Comparison of ENCODE assay signal across 14 cellular contexts in genomic region chr12:96073346-96074336, GRCh38. TPM values are rescaled to one million over a fixed set of nuclear protein-coding genes. Genes with fewer than 3 reads are reported as not detected.
A peak's percentile ranks its signal among the peaks of the same experiment; 100 is the strongest.
DNase-seq lines count a peak whose midpoint lies in the region; ATAC-seq and TF ChIP-seq lines count a peak whose summit lies in the region.
"Had no signal": no experiment of that assay in that cellular context is flagged by ENCODE, and none has a peak within 500 bp of the region (broad histone marks: within the 10 kb centered on the region; RNA-seq: fewer than 3 reads in every experiment).

No MANE protein-coding gene starts in this region.

- H3K4me1 Mint-ChIP-seq in activated naive CD4-positive, alpha-beta T cell treated with anti-CD3 and anti-CD28 coated beads for 36 hours (ENCODE audit: low read depth): peaks cover 20% of the 10 kb centered on the region
- H3K4me1 Mint-ChIP-seq in endothelial cell (ENCODE audit: unreplicated experiment): peaks cover 43% of the 10 kb centered on the region
- H3K4me1 Mint-ChIP-seq in stimulated activated naive CD8-positive, alpha-beta T cell treated with anti-CD3 and anti-CD28 coated beads, Interleukin-15, amount 100 ng/mL, for 72 hours: peaks cover 30% of the 10 kb centered on the region

- no peak overlapping the region for H3K27ac Mint-ChIP-seq in activated naive CD4-positive, alpha-beta T cell treated with anti-CD3 and anti-CD28 coated beads, Interleukin-2, amount 50 U/mL, for 72 hours
- H3K27ac Mint-ChIP-seq in activated naive CD4-positive, alpha-beta T cell treated with anti-CD3 and anti-CD28 coated beads for 36 hours: no peak overlapping the region
- H3K27ac Mint-ChIP-seq in endothelial cell (ENCODE audit: unreplicated experiment): peak overlapping the region; percentile 3
- H3K27ac Mint-ChIP-seq in stimulated activated naive CD8-positive, alpha-beta T cell treated with anti-CD3 and anti-CD28 coated beads, Interleukin-15, amount 100 ng/mL, for 72 hours: no peak overlapping the region
- H3K27ac Mint-ChIP-seq: dendritic cell treated with granulocyte-macrophage colony-stimulating factor and Interleukin-4, amounts not matched to agents 40 ng/mL and 50 ng/mL, for 4 days had no signal

- H3K4me3 Mint-ChIP-seq in activated naive CD4-positive, alpha-beta T cell treated with anti-CD3 and anti-CD28 coated beads for 36 hours: no peak overlapping the region
- no peak overlapping the region for H3K4me3 Mint-ChIP-seq in endothelial cell (ENCODE audit: unreplicated experiment)
- H3K4me3 Mint-ChIP-seq in stimulated activated naive CD8-positive, alpha-beta T cell treated with anti-CD3 and anti-CD28 coated beads, Interleukin-15, amount 100 ng/mL, for 72 hours: no peak overlapping the region
- H3K4me3 Mint-ChIP-seq: dendritic cell treated with granulocyte-macrophage colony-stimulating factor and Interleukin-4, amounts not matched to agents 40 ng/mL and 50 ng/mL, for 4 days; neural crest cell had no signal

- TF ChIP-seq CTCF in endothelial cell (IDR thresholded peaks at IDR 0.05; ENCODE audit: unreplicated experiment): no peak

- peak; percentile 14 to 77 for ATAC-seq in activated naive CD4-positive, alpha-beta T cell treated with anti-CD3 and anti-CD28 coated beads, Interleukin-2, amount 50 U/mL, for 72 hours
- peak; percentile 58 for ATAC-seq in stimulated activated naive CD8-positive, alpha-beta T cell treated with anti-CD3 and anti-CD28 coated beads, Interleukin-15, amount 100 ng/mL, for 72 hours
- ATAC-seq: left lobe of liver had no signal

- CTCF ChIA-PET in activated naive CD4-positive, alpha-beta T cell treated with anti-CD3 and anti-CD28 coated beads for 36 hours (lab: Charles Lee): interaction anchor here (0.7 to 1.3 kb wide), 6 partner anchors 16 to 328 kb away, joined by 3 to 5 read pairs (median 3); no protein-coding TSS in a partner anchor

- no peak for DNase-seq in activated naive CD4-positive, alpha-beta T cell treated with anti-CD3 and anti-CD28 coated beads, Interleukin-2, amount 50 U/mL, for 72 hours (ENCODE audit: low spot score in 2 of 2)
- DNase-seq in activated naive CD4-positive, alpha-beta T cell treated with anti-CD3 and anti-CD28 coated beads for 36 hours: no peak
- DNase-seq in NCI-H524 treated with DMSO at 0.1 percent for 48 hours (lab: John Stamatoyannopoulos, UW): peak; percentile 12
- DNase-seq in endothelial cell (ENCODE audit: low spot score): no peak
- no peak for DNase-seq in stimulated activated naive CD8-positive, alpha-beta T cell treated with anti-CD3 and anti-CD28 coated beads, Interleukin-15, amount 100 ng/mL, for 72 hours
- DNase-seq in NCI-H2227 (lab: John Stamatoyannopoulos, UW; ENCODE audit: unreplicated experiment): no peak
- no peak for DNase-seq in activated CD4-positive, alpha-beta T cell treated with anti-CD3 and anti-CD28 coated beads for 4 hours
- DNase-seq in H7: no peak
- DNase-seq: BE2C, MM.1S, Peyer's patch had no signal

- H3K36me3 ChIP-seq in H7 (replicated peaks; ENCODE audit: control insufficient read depth, insufficient read depth, low read length): no peaks in the 10 kb centered on the region
- H3K36me3 ChIP-seq: BE2C, Peyer's patch had no signal

- no peaks in the 10 kb centered on the region for H3K27me3 ChIP-seq in H7 (ENCODE audit: control insufficient read depth, insufficient read depth, low read length)
- H3K27me3 ChIP-seq: BE2C, Peyer's patch had no signal

- intact Hi-C loops in activated naive CD4-positive, alpha-beta T cell treated with anti-CD3 and anti-CD28 coated beads for 36 hours (cut with micrococcal nuclease): no loop called here

- no peaks in the 10 kb centered on the region for H3K9me3 Mint-ChIP-seq in activated naive CD4-positive, alpha-beta T cell treated with anti-CD3 and anti-CD28 coated beads, Interleukin-2, amount 50 U/mL, for 72 hours
- no peaks in the 10 kb centered on the region for H3K9me3 Mint-ChIP-seq in activated naive CD4-positive, alpha-beta T cell treated with anti-CD3 and anti-CD28 coated beads for 36 hours
- H3K9me3 Mint-ChIP-seq in endothelial cell (ENCODE audit: unreplicated experiment): no peaks in the 10 kb centered on the region
- H3K9me3 Mint-ChIP-seq in stimulated activated naive CD8-positive, alpha-beta T cell treated with anti-CD3 and anti-CD28 coated beads, Interleukin-15, amount 100 ng/mL, for 72 hours: no peaks in the 10 kb centered on the region
- H3K9me3 Mint-ChIP-seq: dendritic cell treated with granulocyte-macrophage colony-stimulating factor and Interleukin-4, amounts not matched to agents 40 ng/mL and 50 ng/mL, for 4 days; neural crest cell had no signal

- H3K4me3 ChIP-seq in H7 (ENCODE audit: insufficient read depth, low read depth, low read length): no peak overlapping the region
- H3K4me3 ChIP-seq: Peyer's patch had no signal

- no peaks in the 10 kb centered on the region for H3K27me3 Mint-ChIP-seq in activated naive CD4-positive, alpha-beta T cell treated with anti-CD3 and anti-CD28 coated beads for 36 hours (ENCODE audit: low read depth)
- H3K27me3 Mint-ChIP-seq in endothelial cell (ENCODE audit: unreplicated experiment): peaks cover 7% of the 10 kb centered on the region
- peaks cover 8% of the 10 kb centered on the region for H3K27me3 Mint-ChIP-seq in stimulated activated naive CD8-positive, alpha-beta T cell treated with anti-CD3 and anti-CD28 coated beads, Interleukin-15, amount 100 ng/mL, for 72 hours

- no peaks in the 10 kb centered on the region for H3K36me3 Mint-ChIP-seq in activated naive CD4-positive, alpha-beta T cell treated with anti-CD3 and anti-CD28 coated beads, Interleukin-2, amount 50 U/mL, for 72 hours
- H3K36me3 Mint-ChIP-seq in activated naive CD4-positive, alpha-beta T cell treated with anti-CD3 and anti-CD28 coated beads for 36 hours (ENCODE audit: low read depth): no peaks in the 10 kb centered on the region
- H3K36me3 Mint-ChIP-seq in endothelial cell (ENCODE audit: low read depth, unreplicated experiment): peaks cover 3% of the 10 kb centered on the region

RNA-seq across cellular contexts. Expression of gene LTA4H, which starts 38.3 kb away (rescaled TPM):
- 100 to 1,000 TPM; 132 to 156 TPM for total RNA-seq in activated naive CD4-positive, alpha-beta T cell treated with anti-CD3 and anti-CD28 coated beads, Interleukin-2, amount 50 U/mL, for 72 hours
- total RNA-seq in activated naive CD4-positive, alpha-beta T cell treated with anti-CD3 and anti-CD28 coated beads for 36 hours: 100 to 1,000 TPM; 125 TPM
- 86.5 TPM for total RNA-seq in endothelial cell (ENCODE audit: unreplicated experiment)
- 98.7 and 134 TPM in 2 replicates for total RNA-seq in H7 (2014; rRNA removed; shearing (Covaris generic))
